ENCODE assay signal across 28 cellular contexts in genomic region chr19:29422047-29422446, GRCh38.
"Had no signal": no experiment of that assay in that cellular context is flagged by ENCODE, and none has a peak within 500 bp of the region (broad histone marks: within the 10 kb centered on the region; RNA-seq: fewer than 3 reads in every experiment).

No MANE protein-coding gene starts in this region.

- H3K27me3 ChIP-seq: colonic mucosa, dorsolateral prefrontal cortex, gastrocnemius medialis had no signal

- H3K36me3 ChIP-seq: colonic mucosa, esophagus muscularis mucosa, esophagus squamous epithelium, gastrocnemius medialis, gastroesophageal sphincter, heart left ventricle, heart right ventricle had no signal

- H3K27me3 Mint-ChIP-seq: dendritic cell treated with granulocyte-macrophage colony-stimulating factor and Interleukin-4, amounts not matched to agents 40 ng/mL and 50 ng/mL, for 4 days had no signal

- ATAC-seq: effector memory CD8-positive, alpha-beta T cell; esophagus mucosa; gastrocnemius medialis; gastroesophageal sphincter; heart left ventricle; heart right ventricle had no signal

- H3K4me1 ChIP-seq: colonic mucosa, esophagus muscularis mucosa, gastrocnemius medialis, gastroesophageal sphincter, heart left ventricle, heart right ventricle had no signal

- H3K4me1 Mint-ChIP-seq: endodermal cell had no signal

- FAIRE-seq: colon, endometrium, endothelial cell of umbilical vein, frontal cortex had no signal

- H3K4me3 Mint-ChIP-seq: dendritic cell treated with granulocyte-macrophage colony-stimulating factor and Interleukin-4, amounts not matched to agents 40 ng/mL and 50 ng/mL, for 4 days; effector memory CD8-positive, alpha-beta T cell; endodermal cell had no signal

- H3K9me3 ChIP-seq: colonic mucosa, esophagus muscularis mucosa, esophagus squamous epithelium, gastrocnemius medialis, heart left ventricle had no signal

- DNase-seq: colonic mucosa; cortex of kidney; dermis blood vessel endothelial cell; dorsolateral prefrontal cortex; effector CD4-positive, alpha-beta T cell; effector CD8-positive, alpha-beta T cell; effector memory CD4-positive, alpha-beta T cell; effector memory CD8-positive, alpha-beta T cell; endodermal cell; erythroblast; esophagus squamous epithelium; foreskin fibroblast; foreskin melanocyte; gastrocnemius medialis; glutamatergic neuron; head of caudate nucleus; heart right ventricle had no signal

- H3K27ac ChIP-seq: colonic mucosa, coronary artery, dorsolateral prefrontal cortex, epithelial cell of prostate, esophagus muscularis mucosa, esophagus squamous epithelium, gastrocnemius medialis, gastroesophageal sphincter, heart left ventricle, heart right ventricle had no signal

- H3K27ac Mint-ChIP-seq: dendritic cell treated with granulocyte-macrophage colony-stimulating factor and Interleukin-4, amounts not matched to agents 40 ng/mL and 50 ng/mL, for 4 days; effector memory CD8-positive, alpha-beta T cell; endodermal cell had no signal

- H3K4me3 ChIP-seq: colonic mucosa, coronary artery, dorsolateral prefrontal cortex, esophagus muscularis mucosa, esophagus squamous epithelium, gastrocnemius medialis, gastroesophageal sphincter, heart left ventricle, heart right ventricle had no signal

- H3K9me3 Mint-ChIP-seq: dendritic cell treated with granulocyte-macrophage colony-stimulating factor and Interleukin-4, amounts not matched to agents 40 ng/mL and 50 ng/mL, for 4 days; effector memory CD8-positive, alpha-beta T cell had no signal
